9 cellular contexts compared by ENCODE assay signal in genomic region chr4:107034982-107035710, GRCh38. TPM values are rescaled to one million over a fixed set of nuclear protein-coding genes. Genes with fewer than 3 reads are reported as not detected.
DNase-seq lines count a peak whose midpoint lies in the region; ATAC-seq, FAIRE-seq and TF ChIP-seq lines count a peak whose summit lies in the region.
"Had no signal": no experiment of that assay in that cellular context is flagged by ENCODE, and none has a peak within 500 bp of the region (broad histone marks: within the 10 kb centered on the region; RNA-seq: fewer than 3 reads in every experiment).

No MANE protein-coding gene starts in this region.

- H3K36me3 Mint-ChIP-seq in activated T-cell treated with anti-CD3 and anti-CD28 coated beads, Interleukin-2, amount 50 U/mL, for 4 hours (ENCODE audit: insufficient read depth) = no peaks in the 10 kb centered on the region

- peaks cover 20% of the 10 kb centered on the region for H3K4me1 Mint-ChIP-seq in activated T-cell treated with anti-CD3 and anti-CD28 coated beads, Interleukin-2, amount 50 U/mL, for 4 hours (ENCODE audit: low read depth)

- H3K27ac ChIP-seq in mammary epithelial cell (ENCODE audit: insufficient read depth, low read depth, low read length) (no peak overlapping the region), tibial nerve (peak overlapping the region in 2 of 4 donors; percentile 20 to 66)

- peaks cover 38% of the 10 kb centered on the region for H3K27me3 ChIP-seq in mammary epithelial cell (ENCODE audit: insufficient read depth, low read length)
- peaks cover 0 to 64% of the 10 kb centered on the region in 2 donors for H3K27me3 ChIP-seq in tibial nerve

- H3K4me3 ChIP-seq in mammary epithelial cell (replicated peaks in 1 of 3; ENCODE audit: insufficient read depth in 1 of 3, low read depth in 2 of 3, low read length in 3 of 3) (peak overlapping the region in 2 of 3 experiments; percentile 34 to 43), lower leg skin (ENCODE audit: low read depth, poor library complexity, severe bottlenecking) (peak overlapping the region; percentile 27), tibial nerve (peak overlapping the region; percentile 29 to 59 (median 38))

- no peak for TF ChIP-seq EP300 in tibial nerve (IDR thresholded peaks at IDR 0.05)

- no peak for DNase-seq in activated T-cell treated with anti-CD3 and anti-CD28 coated beads, Interleukin-2, amount 50 U/mL, for 4 hours
- DNase-seq in activated T-cell treated with anti-CD3 and anti-CD28 coated beads for 4 hours = no peak
- no peak for DNase-seq in mammary epithelial cell
- DNase-seq in lower leg skin (ENCODE audit: low spot score in 2 of 2) = peak; percentile 13 to 86
- peak in 1 of 2 donors; percentile 13 for DNase-seq in tibial nerve (ENCODE audit: low spot score in 2 of 2)
- DNase-seq in SW 1271 (lab: John Stamatoyannopoulos, UW) = no peak
- DNase-seq in D721Med (ENCODE audit: insufficient read length, low spot score) = no peak

- TF ChIP-seq POLR2A in lower leg skin (IDR thresholded peaks at IDR 0.05) (no peak), tibial nerve (IDR thresholded peaks at IDR 0.05) (no peak)

- no peaks in the 10 kb centered on the region for H3K9me3 ChIP-seq in mammary epithelial cell (replicated peaks; ENCODE audit: insufficient read depth, low read length)
- no peaks in the 10 kb centered on the region for H3K9me3 ChIP-seq in tibial nerve

- H3K9ac ChIP-seq in mammary epithelial cell (ENCODE audit: insufficient read depth, low read length) = no peak overlapping the region

- H2AFZ ChIP-seq in mammary epithelial cell (ENCODE audit: low read depth, low read length) = peak overlapping the region; percentile 3

- H3K79me2 ChIP-seq in mammary epithelial cell (ENCODE audit: insufficient read depth, low read length) = no peaks in the 10 kb centered on the region

- peak overlapping the region; percentile 89 for H3K4me2 ChIP-seq in mammary epithelial cell (ENCODE audit: insufficient read depth, low read depth, low read length)

- H3K27me3 Mint-ChIP-seq in activated T-cell treated with anti-CD3 and anti-CD28 coated beads, Interleukin-2, amount 50 U/mL, for 4 hours (ENCODE audit: low read depth) = peaks cover 54% of the 10 kb centered on the region

- CTCF ChIA-PET in mammary epithelial cell (lab: Charles Lee; ENCODE audit: low non-redundant PET) = interaction anchor here (0.8 kb wide), 1 partner anchor 148 kb away, joined by 3 read pairs; no protein-coding TSS in a partner anchor

- intact Hi-C loops in mammary epithelial cell (cut with micrococcal nuclease) (loop anchor here (5.0 kb wide), 2 partner anchors 147 to 632 kb away; no protein-coding TSS in a partner anchor), lower leg skin (cut with DNase I; ENCODE audit: low total_unique reads) (no loop called here)

- peak overlapping the region; percentile 31 for H3K4me3 Mint-ChIP-seq in activated T-cell treated with anti-CD3 and anti-CD28 coated beads, Interleukin-2, amount 50 U/mL, for 4 hours

- BruUV-seq in mammary epithelial cell (replicated peaks; lab: Mats Ljungman, UMichigan) = no TSS peak

- H3K4me1 ChIP-seq in mammary epithelial cell (ENCODE audit: insufficient read depth, low read length) (peaks cover 14% of the 10 kb centered on the region), tibial nerve (peaks cover 0 to 43% (median 12%) of the 10 kb centered on the region in 4 donors)

- whole genome bisulfite sequencing in mammary epithelial cell (ENCODE audit: low coverage, missing lambda C conversion rate) = 15% methylated on average over 26 of the region's 35 CpGs
- WGBS in lower leg skin, 2 donors = 3 to 5% methylated on average over 32 to 35 of the region's 35 CpGs
- WGBS in tibial nerve, 2 donors = 2 to 3% methylated on average over 25 to 35 of the region's 35 CpGs

- no peaks in the 10 kb centered on the region for H3K36me3 ChIP-seq in mammary epithelial cell (ENCODE audit: insufficient read depth, low read length)
- no peaks in the 10 kb centered on the region for H3K36me3 ChIP-seq in tibial nerve

- dilution Hi-C loops in mammary epithelial cell (cut with HindIII; ENCODE audit: low sequenced_read_pairs) = no loop called here

- no peaks in the 10 kb centered on the region for H3K9me3 Mint-ChIP-seq in activated T-cell treated with anti-CD3 and anti-CD28 coated beads, Interleukin-2, amount 50 U/mL, for 4 hours

- no peak for FAIRE-seq in D721Med (lab: Jason Lieb, UNC)
- FAIRE-seq: TTC549 had no signal

- in situ Hi-C loops in mammary epithelial cell (cut with MboI; ENCODE audit: low sequenced_read_pairs in 2 of 2) = no loop called here

- no peak for ATAC-seq in activated T-cell treated with anti-CD3 and anti-CD28 coated beads, Interleukin-2, amount 50 U/mL, for 4 hours
- no peak for ATAC-seq in HG03432 (IDR thresholded peaks at IDR 0.05; ENCODE audit: unreplicated experiment)

- no peaks in the 10 kb centered on the region for H4K20me1 ChIP-seq in mammary epithelial cell (ENCODE audit: insufficient read depth, low read length)

- TF ChIP-seq CTCF in mammary epithelial cell (conservative IDR thresholded peaks at IDR 0.05 in 1 of 2, IDR thresholded peaks at IDR 0.05 in 1 of 2; ENCODE audit: extremely low read depth in 1 of 2, insufficient read depth in 1 of 2, low read depth in 1 of 2, low read length in 2 of 2) = no peak
- no peak for TF ChIP-seq CTCF in lower leg skin (IDR thresholded peaks at IDR 0.05)
- TF ChIP-seq CTCF in tibial nerve (IDR thresholded peaks at IDR 0.05) = no peak
- no peak for TF ChIP-seq CTCF in D721Med (IDR thresholded peaks at IDR 0.05; ENCODE audit: insufficient read depth, missing control alignments)

RNA-seq across cellular contexts. Expression of gene DKK2, which starts 1.0 kb away (rescaled TPM):
- total RNA-seq in activated T-cell treated with anti-CD3 and anti-CD28 coated beads, Interleukin-2, amount 50 U/mL, for 4 hours = not detected
- under 1 TPM in 1 of 2 donors, not detected in 1; 0.17 TPM for total RNA-seq in mammary epithelial cell
- polyA plus RNA-seq in mammary epithelial cell = not detected
- not detected for polyA minus RNA-seq in mammary epithelial cell
- total RNA-seq in lower leg skin = 1 to 10 TPM in 3 of 4 donors, under 1 TPM in 1; 0.61 to 3.2 (median 1.8) TPM
- total RNA-seq in tibial nerve = 10 to 100 TPM in 3 of 4 donors, 1 to 10 TPM in 1; 5.4 to 18.4 (median 15.3) TPM

Comparison
In these comparisons a context has a peak if more than half of its experiments do, and no peak if none do; other contexts are left out.
1. DNase-seq: peak in lower leg skin (2 of 2); none in activated T-cell treated with anti-CD3 and anti-CD28 coated beads, Interleukin-2, amount 50 U/mL, for 4 hours (single experiment), activated T-cell treated with anti-CD3 and anti-CD28 coated beads for 4 hours (single experiment), mammary epithelial cell (single experiment), SW 1271 (0 of 2) and D721Med (single experiment).
2. Peak in every context shown above with its lines, with median percentiles within 50 percentile points of each other: H3K4me3 ChIP-seq.